1 cellular context compared by ENCODE assay signal in the genomic region with DNA sequence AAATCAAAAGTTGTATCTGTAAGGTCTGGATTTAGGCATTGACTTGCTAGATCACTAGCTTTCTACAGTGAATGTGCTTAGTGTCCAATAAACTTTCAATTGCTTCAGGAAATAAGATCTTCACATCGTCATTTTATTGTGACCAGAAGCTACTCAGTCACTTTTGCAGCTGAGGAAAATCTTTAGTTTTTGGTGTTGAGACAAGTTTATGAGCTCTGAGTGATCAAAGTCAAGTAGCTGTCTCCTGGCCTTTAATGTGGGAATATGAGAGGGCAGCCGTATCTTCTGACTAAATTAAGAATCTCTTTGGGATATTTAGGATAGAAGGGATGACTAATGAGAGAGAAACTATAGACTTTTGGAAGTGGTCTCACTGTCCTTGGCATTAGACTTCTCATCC.
TF ChIP-seq lines count a peak whose summit lies in the region.

No MANE protein-coding gene starts in this region.

TF ChIP-seq in HEK293, 187 proteins besides CTCF, POLR2A, EP300 and RAD21 (continued from another document):
- TF ChIP-seq ZFP37 (tag by site-specific recombination; IDR thresholded peaks at IDR 0.05): no peak
- TF ChIP-seq REPIN1 (tag by site-specific recombination; IDR thresholded peaks at IDR 0.05; ENCODE audit: low read depth): no peak
